In genomic region chr6:123925360-123925759, GRCh38 we compare ENCODE assay signal across 11 cellular contexts.
A peak's percentile ranks its signal among the peaks of the same experiment; 100 is the strongest.
DNase-seq lines count a peak whose midpoint lies in the region; ATAC-seq and TF ChIP-seq lines count a peak whose summit lies in the region.
"Had no signal": no experiment of that assay in that cellular context is flagged by ENCODE, and none has a peak within 500 bp of the region (broad histone marks: within the 10 kb centered on the region; RNA-seq: fewer than 3 reads in every experiment).

No MANE protein-coding gene starts in this region.

- no peak for TF ChIP-seq RAD21 in SK-N-SH (IDR thresholded peaks at IDR 0.05; ENCODE audit: low read length)

- in situ Hi-C loops in astrocyte of the spinal cord (cut with HindIII; ENCODE audit: low sequenced_read_pairs): no loop called here

- peak; percentile 46 for DNase-seq in astrocyte of the spinal cord (ENCODE audit: low read depth, low spot score)
- DNase-seq in GM19238 (ENCODE audit: insufficient read length, low spot score): no peak
- no peak for DNase-seq in SK-N-SH
- DNase-seq in NCI-H2081 treated with DMSO at 0.1 percent for 48 hours (lab: John Stamatoyannopoulos, UW): no peak
- no peak for DNase-seq in activated CD4-positive, alpha-beta T cell treated with anti-CD3 and anti-CD28 coated beads, Interleukin-2, amount 50 U/mL, for 1 hour
- DNase-seq: EL, NCI-H1048 had no signal

- TF ChIP-seq CTCF in astrocyte of the spinal cord (IDR thresholded peaks at IDR 0.05; ENCODE audit: low read depth, low read length) (no peak), SK-N-SH (IDR thresholded peaks at IDR 0.05) (no peak)

- H3K9me2 ChIP-seq in SK-N-SH: no peaks in the 10 kb centered on the region

- no peak for TF ChIP-seq EP300 in SK-N-SH (IDR thresholded peaks at IDR 0.05; ENCODE audit: borderline replicate concordance in 1 of 2, low read depth in 1 of 2, low read length in 1 of 2)

- H3K9me3 ChIP-seq in SK-N-SH: no peaks in the 10 kb centered on the region
- H3K9me3 ChIP-seq: thoracic aorta had no signal

- H4K20me1 ChIP-seq in SK-N-SH (ENCODE audit: insufficient read depth): no peaks in the 10 kb centered on the region

- no peak overlapping the region for H3K9ac ChIP-seq in SK-N-SH

- H3K36me3 ChIP-seq in SK-N-SH (replicated peaks in 1 of 2; ENCODE audit: control insufficient read depth in 1 of 2, insufficient read depth in 2 of 2, low read length in 1 of 2): no peaks in the 10 kb centered on the region
- H3K36me3 ChIP-seq: thoracic aorta had no signal

- POLR2A ChIA-PET in SK-N-SH (lab: Yijun Ruan, JAX): no interaction called here

- 0% methylated on average over 1 of the region's 1 CpG for WGBS in SK-N-SH (ENCODE audit: low lambda C conversion rate)

- H2AFZ ChIP-seq in SK-N-SH (ENCODE audit: low read depth): no peak overlapping the region

- no peaks in the 10 kb centered on the region for H3K79me2 ChIP-seq in SK-N-SH (ENCODE audit: insufficient read depth)

- ATAC-seq in GM18499 (IDR thresholded peaks at IDR 0.05; ENCODE audit: insufficient read depth, unreplicated experiment) (peak; percentile 97), GM21515 (IDR thresholded peaks at IDR 0.05; ENCODE audit: unreplicated experiment) (peak; percentile 94), HG03439 (IDR thresholded peaks at IDR 0.05; ENCODE audit: unreplicated experiment) (peak; percentile 95)

- H3F3A ChIP-seq in SK-N-SH (replicated peaks; ENCODE audit: insufficient read depth): no peaks in the 10 kb centered on the region

- H3K4me1 ChIP-seq in SK-N-SH (ENCODE audit: control insufficient read depth in 1 of 2, insufficient read depth in 2 of 2, low read depth in 1 of 2, low read length in 1 of 2): no peaks in the 10 kb centered on the region

- H3K27ac ChIP-seq in SK-N-SH (ENCODE audit: low read depth in 2 of 2, low read length in 1 of 2): no peak overlapping the region
- H3K27ac ChIP-seq: thoracic aorta had no signal

- H3K27me3 ChIP-seq in SK-N-SH (ENCODE audit: insufficient read depth): no peaks in the 10 kb centered on the region

- CTCF ChIA-PET in SK-N-SH (lab: Yijun Ruan, JAX): interaction anchor here (0.9 kb wide), 1 partner anchor 50 kb away, joined by 3 read pairs; no protein-coding TSS in a partner anchor

- H3K4me2 ChIP-seq in SK-N-SH: no peak overlapping the region

- H3K4me3 ChIP-seq in astrocyte of the spinal cord (ENCODE audit: low read depth, low read length) (no peak overlapping the region), SK-N-SH (ENCODE audit: low read depth in 2 of 2, low read length in 1 of 2) (no peak overlapping the region)
- H3K4me3 ChIP-seq: thoracic aorta had no signal

TF ChIP-seq in SK-N-SH, 30 proteins besides CTCF, POLR2A, EP300 and RAD21:
- TF ChIP-seq MXI1 (IDR thresholded peaks at IDR 0.05; ENCODE audit: low read depth, low read length): no peak
- TF ChIP-seq TEAD4 (IDR thresholded peaks at IDR 0.05; ENCODE audit: borderline replicate concordance, insufficient read depth): no peak
